Comparison of ENCODE assay signal across 8 cellular contexts in the genomic region with DNA sequence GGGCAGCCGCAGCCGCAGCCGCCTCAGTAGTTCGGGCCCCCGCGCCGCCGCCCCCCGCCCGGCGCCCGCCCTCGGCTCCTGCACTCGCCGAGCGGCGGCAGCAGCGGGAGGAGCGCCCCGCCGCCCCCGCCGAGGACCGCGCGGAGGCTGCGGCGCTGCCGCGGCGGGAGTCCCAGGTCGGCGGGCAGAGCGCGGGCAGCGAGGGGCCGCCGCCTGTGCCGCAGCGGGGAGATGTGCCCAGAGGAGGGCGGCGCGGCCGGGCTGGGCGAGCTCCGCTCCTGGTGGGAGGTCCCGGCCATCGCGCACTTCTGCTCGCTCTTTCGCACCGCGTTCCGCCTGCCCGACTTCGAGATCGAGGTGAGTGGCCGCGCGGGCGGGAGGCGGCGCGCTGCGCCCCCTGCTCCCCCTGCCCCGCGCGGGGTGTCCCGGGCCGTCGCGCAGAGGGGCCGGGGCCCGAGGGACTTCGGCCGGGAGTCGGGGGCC. TPM values are rescaled to one million over a fixed set of nuclear protein-coding genes. Genes with fewer than 3 reads are reported as not detected.
A peak's percentile ranks its signal among the peaks of the same experiment; 100 is the strongest.
DNase-seq lines count a peak whose midpoint lies in the region; ATAC-seq lines count a peak whose summit lies in the region.

No MANE protein-coding gene starts in this region.

- DNase-seq in activated naive CD4-positive, alpha-beta T cell treated with Interleukin-2 at 50 U/mL for 16 hours, result peak; percentile 25
- DNase-seq in activated naive CD4-positive, alpha-beta T cell (lab: John Stamatoyannopoulos, UW), result no peak
- DNase-seq in activated CD4-positive, alpha-beta T cell treated with anti-CD3 and anti-CD28 coated beads, Interleukin-2, amount 50 U/mL, for 1 hour, result peak; percentile 8
- DNase-seq in left cardiac atrium (peak; percentile 56), retina (peak; percentile 66), KG1 (lab: John Stamatoyannopoulos, UW) (no peak), T-helper 9 cell (no peak)
- no peak for DNase-seq in activated CD4-positive, CD25-positive, alpha-beta regulatory T cell (lab: John Stamatoyannopoulos, UW)

- peak; percentile 13 to 48 for ATAC-seq in left cardiac atrium

- intact Hi-C loops in left cardiac atrium (cut with DNase I), result loop anchor here (5.0 to 10.0 kb wide), 4 partner anchors 38 to 197 kb away; no protein-coding TSS in a partner anchor

RNA-seq across cellular contexts. Expression of gene CECR2, which starts 0.3 kb away (rescaled TPM):
- 1 to 10 TPM; 4.4 to 5.6 TPM for total RNA-seq in left cardiac atrium

Comparison
In these comparisons a context has a peak if more than half of its experiments do, and no peak if none do; other contexts are left out.
1. DNase-seq: peak in activated naive CD4-positive, alpha-beta T cell treated with Interleukin-2 at 50 U/mL for 16 hours (single experiment), activated CD4-positive, alpha-beta T cell treated with anti-CD3 and anti-CD28 coated beads, Interleukin-2, amount 50 U/mL, for 1 hour (single experiment), left cardiac atrium (single experiment) and retina (single experiment); none in activated naive CD4-positive, alpha-beta T cell (0 of 4), KG1 (single experiment), activated CD4-positive, CD25-positive, alpha-beta regulatory T cell (0 of 4) and T-helper 9 cell (single experiment).